ENCODE assay signal across 16 cellular contexts in genomic region chr15:30962079-30962478, GRCh38. TPM values are rescaled to one million over a fixed set of nuclear protein-coding genes. Genes with fewer than 3 reads are reported as not detected.
DNase-seq lines count a peak whose midpoint lies in the region; FAIRE-seq and TF ChIP-seq lines count a peak whose summit lies in the region.
"Had no signal": no experiment of that assay in that cellular context is flagged by ENCODE, and none has a peak within 500 bp of the region (broad histone marks: within the 10 kb centered on the region; RNA-seq: fewer than 3 reads in every experiment).

No MANE protein-coding gene starts in this region.

- no peak overlapping the region for H2AK5ac ChIP-seq in trophoblast cell (ENCODE audit: low read length)

- no peak overlapping the region for H3K18ac ChIP-seq in trophoblast cell (ENCODE audit: low read length)

- H3K79me2 ChIP-seq in trophoblast cell (ENCODE audit: control insufficient read depth, insufficient read depth, low read length, poor library complexity), result no peaks in the 10 kb centered on the region

- FAIRE-seq in bronchial epithelial cell (lab: Jason Lieb, UNC), result peak; percentile 83
- FAIRE-seq: H1 had no signal

- H3K4me2 ChIP-seq in trophoblast cell (ENCODE audit: low read length), result no peak overlapping the region

- no peak overlapping the region for H3K23ac ChIP-seq in trophoblast cell (ENCODE audit: low read length)

- H3K4me1 ChIP-seq in prostate gland (replicated peaks) (no peaks in the 10 kb centered on the region), Peyer's patch (no peaks in the 10 kb centered on the region), trophoblast cell (ENCODE audit: control insufficient read depth in 1 of 2, insufficient read depth in 2 of 2, low read length in 2 of 2) (peaks cover 2% of the 10 kb centered on the region in 2 experiments), vagina (no peaks in the 10 kb centered on the region)
- H3K4me1 ChIP-seq: right lobe of liver, thyroid gland had no signal

- H2BK120ac ChIP-seq in trophoblast cell (ENCODE audit: insufficient read depth, low read length, poor library complexity), result no peak overlapping the region

- no peak overlapping the region for H2AFZ ChIP-seq in trophoblast cell (ENCODE audit: insufficient read depth, low read length, poor library complexity)

- H3K4ac ChIP-seq in trophoblast cell (ENCODE audit: low read depth, low read length), result no peak overlapping the region

- H3K9ac ChIP-seq in trophoblast cell (ENCODE audit: low read length), result no peak overlapping the region

- H3K9me3 ChIP-seq in prostate gland, result no peaks in the 10 kb centered on the region
- no peaks in the 10 kb centered on the region for H3K9me3 ChIP-seq in Peyer's patch
- H3K9me3 ChIP-seq in trophoblast cell (ENCODE audit: insufficient read depth, low read depth, low read length), result no peaks in the 10 kb centered on the region
- H3K9me3 ChIP-seq in vagina, result no peaks in the 10 kb centered on the region
- H3K9me3 ChIP-seq: right lobe of liver, thyroid gland had no signal

- no peak for TF ChIP-seq CTCF in bronchial epithelial cell (IDR thresholded peaks at IDR 0.05; ENCODE audit: insufficient read depth, low read length, severe bottlenecking)
- TF ChIP-seq CTCF in prostate gland (IDR thresholded peaks at IDR 0.05), result no peak
- TF ChIP-seq CTCF in Peyer's patch (IDR thresholded peaks at IDR 0.05), result no peak
- no peak for TF ChIP-seq CTCF in vagina (IDR thresholded peaks at IDR 0.05)

- no peaks in the 10 kb centered on the region for H3K27me3 ChIP-seq in bronchial epithelial cell (ENCODE audit: control insufficient read depth, insufficient read depth, low read length)
- H3K27me3 ChIP-seq in prostate gland (replicated peaks; ENCODE audit: insufficient read depth), result no peaks in the 10 kb centered on the region
- no peaks in the 10 kb centered on the region for H3K27me3 ChIP-seq in Peyer's patch
- no peaks in the 10 kb centered on the region for H3K27me3 ChIP-seq in trophoblast cell (ENCODE audit: insufficient read depth, low read length)
- no peaks in the 10 kb centered on the region for H3K27me3 ChIP-seq in vagina
- H3K27me3 ChIP-seq: cardiac muscle cell, right lobe of liver, thyroid gland had no signal

- H4K91ac ChIP-seq in trophoblast cell (ENCODE audit: low read depth, low read length), result no peak overlapping the region

- intact Hi-C loops in prostate gland (cut with DNase I), result no loop called here
- intact Hi-C loops in vagina (cut with DNase I), result no loop called here

- no peak overlapping the region for H4K12ac ChIP-seq in trophoblast cell (ENCODE audit: low read depth, low read length)

- no peak overlapping the region for H4K8ac ChIP-seq in trophoblast cell (ENCODE audit: low read depth, low read length)

- H3K36me3 ChIP-seq in bronchial epithelial cell (ENCODE audit: control insufficient read depth, insufficient read depth, low read length) (peaks cover 7% of the 10 kb centered on the region), prostate gland (no peaks in the 10 kb centered on the region), Peyer's patch (peaks cover 0 to 87% (median 0%) of the 10 kb centered on the region in 3 donors), trophoblast cell (ENCODE audit: control insufficient read depth in 1 of 2, insufficient read depth in 2 of 2, low read length in 2 of 2) (peaks cover 15 to 37% of the 10 kb centered on the region in 2 experiments), vagina (peaks cover 0 to 54% of the 10 kb centered on the region in 2 donors)

- TF ChIP-seq POLR2A in prostate gland (IDR thresholded peaks at IDR 0.05), result no peak
- no peak for TF ChIP-seq POLR2A in Peyer's patch (IDR thresholded peaks at IDR 0.05)
- no peak for TF ChIP-seq POLR2A in vagina (IDR thresholded peaks at IDR 0.05)

- no peak overlapping the region for H3K14ac ChIP-seq in trophoblast cell (ENCODE audit: low read length)

- H3K4me3 ChIP-seq in bronchial epithelial cell (ENCODE audit: low read depth, low read length) (no peak overlapping the region), prostate gland (no peak overlapping the region), Peyer's patch (no peak overlapping the region), trophoblast cell (ENCODE audit: low read depth, low read length) (no peak overlapping the region), vagina (no peak overlapping the region)
- H3K4me3 ChIP-seq: cardiac muscle cell, right lobe of liver, thyroid gland had no signal

- DNase-seq in SIG-M5 treated with dmso at 0.1 percent for 504 hours (lab: John Stamatoyannopoulos, UW; ENCODE audit: unreplicated experiment) (peak; percentile 33), SIG-M5 (lab: John Stamatoyannopoulos, UW) (no peak), NCI-H1694 treated with DMSO at 0.1 percent for 48 hours (lab: John Stamatoyannopoulos, UW) (peak; percentile 58), bronchial epithelial cell (ENCODE audit: low read depth) (peak; percentile 91), prostate gland (ENCODE audit: low spot score) (peak; percentile 47), Peyer's patch (no peak), trophoblast cell (no peak), vagina (ENCODE audit: extremely low spot score in 2 of 2) (no peak)
- DNase-seq: activated T-cell treated with anti-CD3 and anti-CD28 coated beads, Interleukin-2, amount 50 U/mL, for 4 hours; Calu3; NCI-H2029 treated with DMSO at 0.1 percent for 48 hours; right lobe of liver; thyroid gland had no signal

- H2BK5ac ChIP-seq in trophoblast cell (ENCODE audit: low read depth, low read length, poor library complexity), result no peak overlapping the region

- no peaks in the 10 kb centered on the region for H3K79me1 ChIP-seq in trophoblast cell (ENCODE audit: low read length)

- no peak overlapping the region for H2BK12ac ChIP-seq in trophoblast cell (ENCODE audit: low read length)

- H3K27ac ChIP-seq in prostate gland, result no peak overlapping the region
- no peak overlapping the region for H3K27ac ChIP-seq in Peyer's patch
- H3K27ac ChIP-seq in trophoblast cell (ENCODE audit: low read depth, low read length), result no peak overlapping the region
- no peak overlapping the region for H3K27ac ChIP-seq in vagina
- H3K27ac ChIP-seq: cardiac muscle cell, right lobe of liver, thyroid gland, VCaP had no signal

RNA-seq across cellular contexts. Expression of gene MTMR10, which starts 29.3 kb away (rescaled TPM):
- total RNA-seq in bronchial epithelial cell (6.6 and 8.7 TPM in 2 replicates), prostate gland (10 to 100 TPM; 32.5 to 35.2 TPM), Peyer's patch (10 to 100 TPM; 42.9 to 56.4 (median 48.9) TPM), vagina (29.2 TPM)
- 33.5 and 34.1 TPM in 2 replicates for polyA plus RNA-seq in trophoblast cell (2013)

RNA-seq across cellular contexts. Expression of gene FAN1, which starts 58.4 kb away (rescaled TPM):
- total RNA-seq in bronchial epithelial cell (17.6 and 22.3 TPM in 2 replicates), prostate gland (10 to 100 TPM; 25.0 to 26.0 TPM), Peyer's patch (10 to 100 TPM in 3 of 4 donors, 1 to 10 TPM in 1; 8.2 to 22.3 (median 18.2) TPM), vagina (16.9 TPM)
- polyA plus RNA-seq in trophoblast cell (2013), result 6.9 and 7.8 TPM in 2 replicates

Comparison
In these comparisons a context has a peak if more than half of its experiments do, and no peak if none do; other contexts are left out.
1. DNase-seq: peak in SIG-M5 treated with dmso at 0.1 percent for 504 hours (single experiment), NCI-H1694 treated with DMSO at 0.1 percent for 48 hours (single experiment), bronchial epithelial cell (single experiment) and prostate gland (single experiment); none in SIG-M5 (single experiment), Peyer's patch (0 of 3), trophoblast cell (0 of 2) and vagina (0 of 2).